8 cellular contexts compared by ENCODE assay signal in the genomic region with DNA sequence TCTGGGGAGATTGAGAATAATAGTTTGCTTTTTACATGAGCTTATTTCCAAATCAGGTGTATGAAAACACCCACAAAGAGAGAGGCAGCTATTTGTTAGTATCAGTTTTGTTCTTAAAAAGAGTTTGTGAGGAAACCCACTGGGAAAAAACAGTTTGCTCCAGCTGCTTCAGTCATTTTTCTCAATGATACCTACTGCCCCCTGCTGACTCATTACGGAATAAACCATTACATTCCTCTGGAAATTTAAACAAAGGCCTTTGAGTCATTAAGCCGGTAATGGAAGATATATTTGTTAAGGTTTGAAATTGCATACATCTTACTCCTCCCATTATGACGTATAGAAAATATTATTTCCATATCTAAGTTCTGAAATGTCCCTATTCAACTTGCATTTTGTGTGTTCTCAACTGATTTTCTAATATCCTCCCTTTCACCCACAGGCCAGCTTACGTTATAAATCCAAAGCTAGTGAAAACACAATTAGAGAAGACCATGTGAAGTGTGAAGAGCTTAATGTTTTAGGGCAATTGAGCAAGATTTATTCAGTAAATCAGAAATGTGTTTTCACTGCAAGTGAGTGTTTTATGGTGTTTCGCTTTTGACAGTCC.
DNase-seq lines count a peak whose midpoint lies in the region; ATAC-seq and TF ChIP-seq lines count a peak whose summit lies in the region.

No MANE protein-coding gene starts in this region.

- peak; percentile 67 for TF ChIP-seq RAD21 in neural cell (conservative IDR thresholded peaks at IDR 0.05)

- H3K27me3 ChIP-seq in DOHH2 (ENCODE audit: control insufficient read depth, low read length) (no peaks in the 10 kb centered on the region), neural cell (ENCODE audit: insufficient read depth, low read depth, low read length) (no peaks in the 10 kb centered on the region), H7 (ENCODE audit: control insufficient read depth, insufficient read depth, low read length) (no peaks in the 10 kb centered on the region)

- no peak overlapping the region for H3K27ac Mint-ChIP-seq in activated CD4-positive, alpha-beta memory T cell treated with anti-CD3 and anti-CD28 coated beads for 36 hours

- no peak overlapping the region for H2AFZ ChIP-seq in neural cell (ENCODE audit: low read depth, low read length)

- H3K4me2 ChIP-seq in DOHH2 (ENCODE audit: low read length) (no peak overlapping the region), neural cell (ENCODE audit: low read length) (no peak overlapping the region)

- no peaks in the 10 kb centered on the region for H3K9me2 ChIP-seq in DOHH2 (replicated peaks; ENCODE audit: control insufficient read depth, low read length)
- no peaks in the 10 kb centered on the region for H3K9me2 ChIP-seq in neural cell (ENCODE audit: insufficient read depth, low read length)

- H3K27ac ChIP-seq in DOHH2 (ENCODE audit: low read depth, low read length) = no peak overlapping the region
- no peak overlapping the region for H3K27ac ChIP-seq in neural cell (ENCODE audit: low read length)
- H3K27ac ChIP-seq in coronary artery = no peak overlapping the region

- no peaks in the 10 kb centered on the region for H3K9me3 ChIP-seq in DOHH2 (ENCODE audit: control insufficient read depth, insufficient read depth, low read length)
- no peaks in the 10 kb centered on the region for H3K9me3 ChIP-seq in neural cell (ENCODE audit: low read length)

- H3K4me1 Mint-ChIP-seq in activated CD4-positive, alpha-beta memory T cell treated with anti-CD3 and anti-CD28 coated beads for 36 hours (ENCODE audit: low read depth) = no peaks in the 10 kb centered on the region

- CTCF ChIA-PET in activated CD4-positive, alpha-beta memory T cell treated with anti-CD3 and anti-CD28 coated beads for 36 hours (lab: Charles Lee) = interaction anchor here (1.0 kb wide), 1 partner anchor 406 kb away, joined by 3 read pairs; no protein-coding TSS in a partner anchor

- no peaks in the 10 kb centered on the region for H3K27me3 Mint-ChIP-seq in activated CD4-positive, alpha-beta memory T cell treated with anti-CD3 and anti-CD28 coated beads for 36 hours

- no peaks in the 10 kb centered on the region for H3K79me2 ChIP-seq in DOHH2 (ENCODE audit: control insufficient read depth, low read length)
- no peaks in the 10 kb centered on the region for H3K79me2 ChIP-seq in neural cell (replicated peaks; ENCODE audit: insufficient read depth, low read length)

- H3F3A ChIP-seq in DOHH2 (ENCODE audit: control insufficient read depth, insufficient read depth) (no peaks in the 10 kb centered on the region), neural cell (ENCODE audit: insufficient read depth, low read length, poor library complexity, severe bottlenecking) (no peaks in the 10 kb centered on the region)

- TF ChIP-seq EP300 in neural cell (conservative IDR thresholded peaks at IDR 0.05; ENCODE audit: poor library complexity, severe bottlenecking) = no peak

- H3K9ac ChIP-seq in neural cell (ENCODE audit: low read length) = no peak overlapping the region

- intact Hi-C loops in activated CD4-positive, alpha-beta memory T cell treated with anti-CD3 and anti-CD28 coated beads for 36 hours (cut with micrococcal nuclease) = loop anchor here (2.0 kb wide), 1 partner anchor 406 kb away; no protein-coding TSS in a partner anchor

- TF ChIP-seq CTCF in DOHH2 (IDR thresholded peaks at IDR 0.05; ENCODE audit: low read depth, low read length, poor library complexity, severe bottlenecking) (peak; percentile 69), neural cell (IDR thresholded peaks at IDR 0.05; ENCODE audit: poor library complexity, severe bottlenecking) (peak; percentile 69), coronary artery (IDR thresholded peaks at IDR 0.05) (no peak)

- H3K4me3 ChIP-seq in DOHH2 (ENCODE audit: low read length) = no peak overlapping the region
- no peak overlapping the region for H3K4me3 ChIP-seq in neural cell (ENCODE audit: low read length)
- H3K4me3 ChIP-seq in H7 (ENCODE audit: insufficient read depth, low read depth, low read length) = no peak overlapping the region
- no peak overlapping the region for H3K4me3 ChIP-seq in coronary artery

- DNase-seq in NCI-H774 (lab: John Stamatoyannopoulos, UW) (peak; percentile 12), dermis blood vessel endothelial cell (peak; percentile 76), H7 (no peak), coronary artery (ENCODE audit: low spot score) (no peak)
- no peak for DNase-seq in activated CD4-positive, alpha-beta memory T cell treated with anti-CD3 and anti-CD28 coated beads for 36 hours

- H4K20me1 ChIP-seq in DOHH2 (ENCODE audit: control insufficient read depth, insufficient read depth, low read depth, low read length) (no peaks in the 10 kb centered on the region), neural cell (ENCODE audit: insufficient read depth) (no peaks in the 10 kb centered on the region)

- no peaks in the 10 kb centered on the region for H3K36me3 Mint-ChIP-seq in activated CD4-positive, alpha-beta memory T cell treated with anti-CD3 and anti-CD28 coated beads for 36 hours

- no peaks in the 10 kb centered on the region for H3K36me3 ChIP-seq in DOHH2 (ENCODE audit: control insufficient read depth, low read length)
- H3K36me3 ChIP-seq in neural cell (ENCODE audit: insufficient read depth, low read length) = no peaks in the 10 kb centered on the region
- H3K36me3 ChIP-seq in H7 (replicated peaks; ENCODE audit: control insufficient read depth, insufficient read depth, low read length) = no peaks in the 10 kb centered on the region

- POLR2A ChIA-PET in activated CD4-positive, alpha-beta memory T cell treated with anti-CD3 and anti-CD28 coated beads for 36 hours (lab: Charles Lee) = no interaction called here

- no peak overlapping the region for H3K4me3 Mint-ChIP-seq in activated CD4-positive, alpha-beta memory T cell treated with anti-CD3 and anti-CD28 coated beads for 36 hours

- peak; percentile 78 for ATAC-seq in HG02642 (IDR thresholded peaks at IDR 0.05; ENCODE audit: poor library complexity, unreplicated experiment)

- peaks cover 2% of the 10 kb centered on the region for H3K9me3 Mint-ChIP-seq in activated CD4-positive, alpha-beta memory T cell treated with anti-CD3 and anti-CD28 coated beads for 36 hours

- H3K4me1 ChIP-seq in DOHH2 (ENCODE audit: control insufficient read depth, low read length) = no peaks in the 10 kb centered on the region

TF ChIP-seq in neural cell, 6 proteins besides CTCF, POLR2A, EP300 and RAD21:
- peak; percentile 57 for TF ChIP-seq SMC3 (conservative IDR thresholded peaks at IDR 0.05; ENCODE audit: poor library complexity)
- TF ChIP-seq EZH2 (IDR thresholded peaks at IDR 0.05; ENCODE audit: borderline replicate concordance, insufficient read depth, low read length, poor library complexity, severe bottlenecking) = no peak
- TF ChIP-seq POLR2AphosphoS5 (IDR thresholded peaks at IDR 0.05) = no peak
TF ChIP-seq in neural cell: peak in this region for 1.

Comparison
In these comparisons a context has a peak if more than half of its experiments do, and no peak if none do; other contexts are left out.
1. DNase-seq: peak in NCI-H774 (single experiment) and dermis blood vessel endothelial cell (single experiment); none in H7 (single experiment), coronary artery (single experiment) and activated CD4-positive, alpha-beta memory T cell treated with anti-CD3 and anti-CD28 coated beads for 36 hours (single experiment).